Comparison of ENCODE assay signal across 8 cellular contexts in the genomic region with DNA sequence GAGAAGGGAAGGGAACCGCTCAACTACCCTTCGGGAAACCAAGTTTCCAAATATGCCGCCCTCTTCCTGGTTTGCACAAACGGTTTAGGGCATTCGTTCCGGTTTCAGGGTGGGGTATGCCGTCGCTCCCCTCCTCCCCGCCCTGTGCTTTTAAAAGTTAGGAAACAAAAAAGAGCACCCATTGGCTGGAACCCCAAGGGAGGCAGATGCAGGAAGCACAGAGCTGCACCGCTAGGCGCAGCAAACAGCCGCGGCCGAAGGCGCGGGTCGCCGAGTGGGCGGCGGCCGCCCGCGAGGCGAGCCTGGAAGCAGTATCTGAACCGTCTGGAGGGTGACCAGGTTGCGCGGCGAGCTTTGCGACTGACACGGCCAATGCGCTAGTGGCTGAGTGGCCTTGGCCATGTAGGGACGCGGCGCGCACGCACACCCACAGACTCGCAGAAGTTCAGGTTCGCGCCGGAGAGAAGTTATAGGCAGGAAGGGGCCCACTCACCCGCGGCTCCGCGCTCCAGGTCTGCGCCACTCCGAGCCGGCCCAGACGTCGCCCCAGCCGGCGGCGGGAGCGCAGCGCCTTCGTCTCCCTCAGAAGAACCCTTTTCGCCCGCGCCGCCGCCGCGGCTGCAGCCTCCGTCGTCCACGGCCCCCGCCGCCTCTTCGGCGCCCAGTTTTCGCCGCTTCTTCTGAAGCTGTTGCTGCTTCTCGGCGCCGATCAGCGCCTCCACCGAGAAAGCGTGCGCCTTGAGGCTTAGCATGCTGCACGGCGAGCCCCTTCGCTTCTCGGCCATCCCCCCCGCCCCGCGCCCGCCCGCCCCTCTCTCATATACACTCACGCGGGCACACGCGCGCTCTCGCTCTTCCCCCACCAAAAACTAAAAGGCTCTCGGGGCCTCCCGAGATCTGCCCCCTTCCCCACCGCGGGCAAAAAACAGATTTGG. TPM values are rescaled to one million over a fixed set of nuclear protein-coding genes. Genes with fewer than 3 reads are reported as not detected.
DNase-seq lines count a peak whose midpoint lies in the region; ATAC-seq, FAIRE-seq and TF ChIP-seq lines count a peak whose summit lies in the region.

No MANE protein-coding gene starts in this region.

- peak overlapping the region; percentile 80 for H3K4me2 ChIP-seq in GM23338
- H3K4me2 ChIP-seq in osteoblast (ENCODE audit: insufficient read depth, low read length) = peak overlapping the region; percentile 89

- H3K4me1 ChIP-seq in GM23338 (ENCODE audit: insufficient read depth) (peaks cover 31% of the 10 kb centered on the region), osteoblast (ENCODE audit: insufficient read depth, low read length) (peaks cover 22% of the 10 kb centered on the region), small intestine (ENCODE audit: control insufficient read depth in 2 of 2, insufficient read depth in 1 of 2, low read depth in 1 of 2, low read length in 1 of 2) (peaks cover 0 to 2% of the 10 kb centered on the region in 2 donors)

- no peaks in the 10 kb centered on the region for H3K36me3 ChIP-seq in GM23338 (ENCODE audit: insufficient read depth)
- H3K36me3 ChIP-seq in osteoblast (ENCODE audit: insufficient read depth, low read length) = peaks cover 3% of the 10 kb centered on the region
- H3K36me3 ChIP-seq in small intestine (ENCODE audit: control insufficient read depth in 2 of 2, insufficient read depth in 2 of 2, low read length in 2 of 2) = no peaks in the 10 kb centered on the region

- H3K27ac Mint-ChIP-seq in GM23338 = no peak overlapping the region

- 2 to 5% (median 4%) methylated on average over 91 to 97 of the region's 97 CpGs for WGBS in small intestine, 3 donors

- no peaks in the 10 kb centered on the region for H3K9me2 ChIP-seq in GM23338 (ENCODE audit: insufficient read depth)

- no peaks in the 10 kb centered on the region; the same call in 2 of the 3 replicates for H3K36me3 Mint-ChIP-seq in GM23338 (ENCODE audit: low read depth)

- H4K20me1 ChIP-seq in GM23338 (replicated peaks; ENCODE audit: insufficient read depth) (peaks cover 23% of the 10 kb centered on the region), osteoblast (ENCODE audit: insufficient read depth, low read length) (peaks cover 3% of the 10 kb centered on the region)

- H3K9me3 ChIP-seq in osteoblast (ENCODE audit: low read depth, low read length) (no peaks in the 10 kb centered on the region), small intestine (ENCODE audit: control insufficient read depth, low read depth) (no peaks in the 10 kb centered on the region)

- TF ChIP-seq CTCF in GM23338 (conservative IDR thresholded peaks at IDR 0.05; ENCODE audit: low read depth in 2 of 2) = no peak
- no peak for TF ChIP-seq CTCF in fibroblast of mammary gland (conservative IDR thresholded peaks at IDR 0.05; ENCODE audit: control insufficient read depth, insufficient read depth, low read depth, low read length)
- TF ChIP-seq CTCF in osteoblast (IDR thresholded peaks at IDR 0.05; ENCODE audit: extremely low read depth, low read depth, low read length) = peak; percentile 18

- peaks cover 30% of the 10 kb centered on the region for H3K4me1 Mint-ChIP-seq in GM23338

- peaks cover 85% of the 10 kb centered on the region for H3K27me3 Mint-ChIP-seq in GM23338 (ENCODE audit: insufficient read depth, low read depth, poor library complexity)

- peak overlapping the region; percentile 82 for H3K4me3 ChIP-seq in GM23338
- peak overlapping the region; percentile 90 for H3K4me3 ChIP-seq in fibroblast of mammary gland (ENCODE audit: control insufficient read depth, low read depth, low read length)
- peak overlapping the region; percentile 84 for H3K4me3 ChIP-seq in osteoblast (ENCODE audit: insufficient read depth, low read length)
- peak overlapping the region in 1 of 2 donors; percentile 27 for H3K4me3 ChIP-seq in small intestine (ENCODE audit: low read depth in 1 of 2, low read length in 2 of 2)

- FAIRE-seq in small intestine (lab: Jason Lieb, UNC) = no peak

- ATAC-seq in GM23338 (peak; percentile 16), SK-N-SH treated with all-trans-retinoic acid at 6 μM for 48 hours (peak; percentile 58), HG02588 (IDR thresholded peaks at IDR 0.05; ENCODE audit: unreplicated experiment) (no peak)

- H3F3A ChIP-seq in GM23338 (replicated peaks; ENCODE audit: low read depth) = peaks cover 15% of the 10 kb centered on the region

- H3K27me3 ChIP-seq in GM23338 (ENCODE audit: insufficient read depth) (peaks cover 98% of the 10 kb centered on the region), osteoblast (ENCODE audit: insufficient read depth, low read length) (peaks cover 6% of the 10 kb centered on the region), small intestine (ENCODE audit: control insufficient read depth in 2 of 2, insufficient read depth in 2 of 2, low read length in 2 of 2) (peaks cover 12 to 47% of the 10 kb centered on the region in 2 donors)

- peak overlapping the region; percentile 99 for H2AFZ ChIP-seq in GM23338
- peak overlapping the region; percentile 91 for H2AFZ ChIP-seq in osteoblast (ENCODE audit: low read length)

- DNase-seq in GM23338 (ENCODE audit: low spot score) (peak; percentile 56), fibroblast of mammary gland (ENCODE audit: low read depth) (peak; percentile 92), osteoblast (ENCODE audit: insufficient read length, low spot score, missing footprints) (peak; percentile 95), small intestine (no peak), NCI-H187 treated with DMSO at 0.1 percent for 48 hours (lab: John Stamatoyannopoulos, UW) (no peak)
- no peak for DNase-seq in activated CD4-positive, alpha-beta T cell treated with anti-CD3 and anti-CD28 coated beads for 1 hour

- H3K4me3 Mint-ChIP-seq in GM23338 = peak overlapping the region; percentile 84

- no peak overlapping the region for H3K27ac ChIP-seq in GM23338 (ENCODE audit: low read depth)
- H3K27ac ChIP-seq in osteoblast (ENCODE audit: low read depth, low read length) = peak overlapping the region; percentile 88
- no peak overlapping the region for H3K27ac ChIP-seq in small intestine (ENCODE audit: low read depth in 1 of 2, low read length in 1 of 2)

- H3K79me2 ChIP-seq in GM23338 (replicated peaks; ENCODE audit: insufficient read depth) (no peaks in the 10 kb centered on the region), osteoblast (ENCODE audit: insufficient read depth, low read length) (peaks cover 45% of the 10 kb centered on the region)

- H3K9me3 Mint-ChIP-seq in GM23338 = no peaks in the 10 kb centered on the region; the same call in 1 of the 3 replicates

TF ChIP-seq in GM23338, 12 proteins besides CTCF, POLR2A, EP300 and RAD21:
- TF ChIP-seq POLR2AphosphoS5 (IDR thresholded peaks at IDR 0.05; ENCODE audit: low read depth) (no peak), EZH2 (IDR thresholded peaks at IDR 0.05; ENCODE audit: low read depth, unreplicated experiment) (peak; percentile 76), EZH2phosphoT487 (IDR thresholded peaks at IDR 0.05; ENCODE audit: unreplicated experiment) (peak; percentile 95)

TF ChIP-seq in SK-N-SH treated with all-trans-retinoic acid at 6 μM for 48 hours, 23 proteins besides CTCF, POLR2A, EP300 and RAD21:
- TF ChIP-seq ESRRG (CRISPR knock-in tag; IDR thresholded peaks at IDR 0.05) (no peak), ZFP30 (CRISPR knock-in tag; IDR thresholded peaks at IDR 0.05) (no peak)
- TF ChIP-seq, protein P1, sequence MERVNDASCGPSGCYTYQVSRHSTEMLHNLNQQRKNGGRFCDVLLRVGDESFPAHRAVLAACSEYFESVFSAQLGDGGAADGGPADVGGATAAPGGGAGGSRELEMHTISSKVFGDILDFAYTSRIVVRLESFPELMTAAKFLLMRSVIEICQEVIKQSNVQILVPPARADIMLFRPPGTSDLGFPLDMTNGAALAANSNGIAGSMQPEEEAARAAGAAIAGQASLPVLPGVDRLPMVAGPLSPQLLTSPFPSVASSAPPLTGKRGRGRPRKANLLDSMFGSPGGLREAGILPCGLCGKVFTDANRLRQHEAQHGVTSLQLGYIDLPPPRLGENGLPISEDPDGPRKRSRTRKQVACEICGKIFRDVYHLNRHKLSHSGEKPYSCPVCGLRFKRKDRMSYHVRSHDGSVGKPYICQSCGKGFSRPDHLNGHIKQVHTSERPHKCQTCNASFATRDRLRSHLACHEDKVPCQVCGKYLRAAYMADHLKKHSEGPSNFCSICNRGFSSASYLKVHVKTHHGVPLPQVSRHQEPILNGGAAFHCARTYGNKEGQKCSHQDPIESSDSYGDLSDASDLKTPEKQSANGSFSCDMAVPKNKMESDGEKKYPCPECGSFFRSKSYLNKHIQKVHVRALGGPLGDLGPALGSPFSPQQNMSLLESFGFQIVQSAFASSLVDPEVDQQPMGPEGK (CRISPR knock-in tag; IDR thresholded peaks at IDR 0.05; ENCODE audit: borderline replicate concordance) = no peak

RNA-seq across cellular contexts. Expression of a gene that starts 0.7 kb away (rescaled TPM):
- total RNA-seq in GM23338 (2014; rRNA removed; shearing (Covaris generic)) = 0.03 TPM in 1 of 2 replicates, not detected in the other
- polyA plus RNA-seq in GM23338 (2016; fragmentation: Nextera tagmentation; extraction: Ambion mirVana) = not detected in 2 replicates
- total RNA-seq in osteoblast = 64.1 and 65.1 TPM in 2 replicates
- under 1 TPM in 1 of 3 donors, not detected in 2; 0.31 TPM for polyA plus RNA-seq in small intestine

Comparison
In these comparisons a context has a peak if more than half of its experiments do, and no peak if none do; other contexts are left out.
1. DNase-seq: peak in GM23338 (single experiment), fibroblast of mammary gland (single experiment) and osteoblast (single experiment); none in small intestine (single experiment), NCI-H187 treated with DMSO at 0.1 percent for 48 hours (single experiment) and activated CD4-positive, alpha-beta T cell treated with anti-CD3 and anti-CD28 coated beads for 1 hour (single experiment).
2. RNA of a gene that starts 0.7 kb away (total RNA-seq): 64.1 to 65.1 TPM in osteoblast; 0.03 TPM in GM23338; every median in the first group is over 10 times any median in the second.